ENCODE assay signal across 1 cellular context in genomic region chr17:3695129-3695722, GRCh38.
TF ChIP-seq lines count a peak whose summit lies in the region.

No MANE protein-coding gene starts in this region.

TF ChIP-seq in IMR-90, 13 proteins besides CTCF, POLR2A, EP300 and RAD21:
- no peak for TF ChIP-seq BHLHE40 (IDR thresholded peaks at IDR 0.05; ENCODE audit: low read depth, low read length)
- no peak for TF ChIP-seq CHD1 (IDR thresholded peaks at IDR 0.05; ENCODE audit: low read depth, low read length)
- no peak for TF ChIP-seq ELK1 (IDR thresholded peaks at IDR 0.05; ENCODE audit: borderline replicate concordance, low read depth, low read length)
- no peak for TF ChIP-seq RFX5 (IDR thresholded peaks at IDR 0.05; ENCODE audit: low read depth, low read length)
- TF ChIP-seq MAFK (IDR thresholded peaks at IDR 0.05; ENCODE audit: low read depth, low read length) = no peak
- TF ChIP-seq CEBPB (IDR thresholded peaks at IDR 0.05; ENCODE audit: low read depth, low read length) = no peak
- no peak for TF ChIP-seq MAZ (IDR thresholded peaks at IDR 0.05; ENCODE audit: borderline replicate concordance, low read depth, low read length)
- TF ChIP-seq MXI1 (IDR thresholded peaks at IDR 0.05; ENCODE audit: borderline replicate concordance, low read depth, low read length) = no peak
- TF ChIP-seq USF2 (IDR thresholded peaks at IDR 0.05; ENCODE audit: low read depth, low read length) = no peak
- TF ChIP-seq NFE2L2 (IDR thresholded peaks at IDR 0.05; ENCODE audit: low read depth, low read length) = no peak
- TF ChIP-seq SMC3 (IDR thresholded peaks at IDR 0.05; ENCODE audit: low read depth, low read length) = no peak
- no peak for TF ChIP-seq RCOR1 (IDR thresholded peaks at IDR 0.05; ENCODE audit: insufficient replicate concordance, low read length)
- no peak for TF ChIP-seq FOS (IDR thresholded peaks at IDR 0.05; ENCODE audit: low read depth, low read length)
